In genomic region chr3:71547254-71548198, GRCh38 we compare ENCODE assay signal across 15 cellular contexts. TPM values are rescaled to one million over a fixed set of nuclear protein-coding genes. Genes with fewer than 3 reads are reported as not detected.
DNase-seq lines count a peak whose midpoint lies in the region; ATAC-seq and TF ChIP-seq lines count a peak whose summit lies in the region.
"Had no signal": no experiment of that assay in that cellular context is flagged by ENCODE, and none has a peak within 500 bp of the region (broad histone marks: within the 10 kb centered on the region; RNA-seq: fewer than 3 reads in every experiment).

No MANE protein-coding gene starts in this region.

- ATAC-seq in heart left ventricle = peak in 3 of 4 donors; percentile 51 to 61 (median 56)
- no peak for ATAC-seq in HG03457 (IDR thresholded peaks at IDR 0.05; ENCODE audit: unreplicated experiment)
- ATAC-seq in activated T-helper 17 cell treated with anti-CD3 and anti-CD28 coated beads, Interleukin-2, amount 50 U/mL, for 72 hours (replicated peaks) = no peak
- ATAC-seq: T-helper 17 cell had no signal

- WGBS in GM23248 (ENCODE audit: low coverage in 1 of 2, low lambda C conversion rate in 2 of 2, missing lambda C conversion rate in 2 of 2), 2 experiments = 81 to 92% methylated on average over 4 of the region's 4 CpGs
- WGBS in heart left ventricle, 4 donors = 86 to 92% (median 87%) methylated on average over 4 of the region's 4 CpGs
- 45 to 77% methylated on average over 4 of the region's 4 CpGs for WGBS in sigmoid colon, 2 donors

- peaks cover 41% of the 10 kb centered on the region for H3K4me1 ChIP-seq in GM23248 (ENCODE audit: insufficient read depth)
- H3K4me1 ChIP-seq in heart left ventricle = peaks cover 0 to 36% (median 10%) of the 10 kb centered on the region in 12 donors
- peaks cover 0 to 44% (median 29%) of the 10 kb centered on the region in 4 donors for H3K4me1 ChIP-seq in sigmoid colon
- peaks cover 0 to 8% (median 1%) of the 10 kb centered on the region in 4 donors for H3K4me1 ChIP-seq in Peyer's patch

- H3K27ac Mint-ChIP-seq in activated T-helper 17 cell treated with anti-CD3 and anti-CD28 coated beads, Interleukin-2, amount 50 U/mL, for 72 hours = no peak overlapping the region
- H3K27ac Mint-ChIP-seq: HFFc6, IgD-negative memory B cell, T-helper 17 cell had no signal

- no peak overlapping the region for H3K9ac ChIP-seq in GM23248

- H4K20me1 ChIP-seq in GM23248 (ENCODE audit: insufficient read depth) = no peaks in the 10 kb centered on the region

- TF ChIP-seq POLR2A in heart left ventricle (IDR thresholded peaks at IDR 0.05) (no peak), sigmoid colon (IDR thresholded peaks at IDR 0.05) (no peak), Peyer's patch (IDR thresholded peaks at IDR 0.05) (no peak)

- H3K4me3 ChIP-seq in GM23248 = no peak overlapping the region
- no peak overlapping the region for H3K4me3 ChIP-seq in heart left ventricle
- H3K4me3 ChIP-seq in sigmoid colon = no peak overlapping the region
- no peak overlapping the region for H3K4me3 ChIP-seq in Peyer's patch

- no peaks in the 10 kb centered on the region for H3K36me3 Mint-ChIP-seq in activated T-helper 17 cell treated with anti-CD3 and anti-CD28 coated beads, Interleukin-2, amount 50 U/mL, for 72 hours (ENCODE audit: low read depth)

- no peaks in the 10 kb centered on the region for H3K9me2 ChIP-seq in GM23248 (ENCODE audit: insufficient read depth)

- peaks cover 3% of the 10 kb centered on the region for H3K4me1 Mint-ChIP-seq in activated T-helper 17 cell treated with anti-CD3 and anti-CD28 coated beads, Interleukin-2, amount 50 U/mL, for 72 hours
- H3K4me1 Mint-ChIP-seq: central memory CD8-positive, alpha-beta T cell had no signal

- in situ Hi-C loops in GM23248 (cut with MboI) = no loop called here

- no peaks in the 10 kb centered on the region for H3K9me3 ChIP-seq in GM23248 (ENCODE audit: low read depth)
- no peaks in the 10 kb centered on the region for H3K9me3 ChIP-seq in heart left ventricle
- H3K9me3 ChIP-seq in sigmoid colon = no peaks in the 10 kb centered on the region
- no peaks in the 10 kb centered on the region for H3K9me3 ChIP-seq in Peyer's patch

- peaks cover 28% of the 10 kb centered on the region for H3F3A ChIP-seq in GM23248 (ENCODE audit: insufficient read depth)

- DNase-seq in GM23248 (peak; percentile 17), SKM-1 treated with dmso at 0.1 percent for 144 hours (lab: John Stamatoyannopoulos, UW; ENCODE audit: unreplicated experiment) (peak; percentile 92), heart left ventricle (no peak), sigmoid colon (no peak), Peyer's patch (no peak), NCI-H128 (lab: John Stamatoyannopoulos, UW; ENCODE audit: unreplicated experiment) (no peak)
- DNase-seq: activated gamma-delta T cell, C1 segment of cervical spinal cord, HFFc6, NCI-H2029, T-helper 17 cell had no signal

- H3K4me3 Mint-ChIP-seq in activated T-helper 17 cell treated with anti-CD3 and anti-CD28 coated beads, Interleukin-2, amount 50 U/mL, for 72 hours = no peak overlapping the region
- H3K4me3 Mint-ChIP-seq: central memory CD8-positive, alpha-beta T cell; HFFc6; IgD-negative memory B cell had no signal

- no peak overlapping the region for H2AFZ ChIP-seq in GM23248

- H3K4me2 ChIP-seq in GM23248 (ENCODE audit: unreplicated experiment) = no peak overlapping the region

- H3K9me3 Mint-ChIP-seq in activated T-helper 17 cell treated with anti-CD3 and anti-CD28 coated beads, Interleukin-2, amount 50 U/mL, for 72 hours = no peaks in the 10 kb centered on the region
- H3K9me3 Mint-ChIP-seq: central memory CD8-positive, alpha-beta T cell; HFFc6 had no signal

- TF ChIP-seq EP300 in sigmoid colon (IDR thresholded peaks at IDR 0.05) = no peak

- H3K27ac ChIP-seq in GM23248 = no peak overlapping the region
- peak overlapping the region in 2 of 12 donors; percentile 33 to 76 for H3K27ac ChIP-seq in heart left ventricle
- H3K27ac ChIP-seq in sigmoid colon = peak overlapping the region; percentile 4 to 46 (median 38)
- H3K27ac ChIP-seq in Peyer's patch = no peak overlapping the region

- no peaks in the 10 kb centered on the region for H3K27me3 Mint-ChIP-seq in activated T-helper 17 cell treated with anti-CD3 and anti-CD28 coated beads, Interleukin-2, amount 50 U/mL, for 72 hours
- H3K27me3 Mint-ChIP-seq: central memory CD8-positive, alpha-beta T cell; T-helper 17 cell had no signal

- H3K27me3 ChIP-seq in GM23248 (replicated peaks; ENCODE audit: insufficient read depth) (no peaks in the 10 kb centered on the region), heart left ventricle (no peaks in the 10 kb centered on the region), sigmoid colon (no peaks in the 10 kb centered on the region), Peyer's patch (no peaks in the 10 kb centered on the region)

- TF ChIP-seq CTCF in heart left ventricle (IDR thresholded peaks at IDR 0.05) (no peak), sigmoid colon (IDR thresholded peaks at IDR 0.05) (no peak), Peyer's patch (IDR thresholded peaks at IDR 0.05) (no peak)

- H3K36me3 ChIP-seq in GM23248 (ENCODE audit: low read depth) (no peaks in the 10 kb centered on the region), heart left ventricle (no peaks in the 10 kb centered on the region), sigmoid colon (no peaks in the 10 kb centered on the region), Peyer's patch (no peaks in the 10 kb centered on the region)

- H3K79me2 ChIP-seq in GM23248 (ENCODE audit: insufficient read depth) = peaks cover 38% of the 10 kb centered on the region

- intact Hi-C loops in heart left ventricle (cut with DNase I) = no loop called here
- intact Hi-C loops in sigmoid colon (cut with DNase I) = no loop called here

RNA-seq across cellular contexts. Expression of gene FOXP1, which starts 36.0 kb away (rescaled TPM):
- 37.4 and 52.5 TPM in 2 replicates for total RNA-seq in GM23248 (2014; rRNA removed; shearing (Covaris generic))
- polyA plus RNA-seq in GM23248 (2016; fragmentation: Nextera tagmentation; extraction: Ambion mirVana) = 57.6 and 59.9 TPM in 2 replicates
- total RNA-seq in heart left ventricle = 10 to 100 TPM; 33.0 to 67.8 (median 44.5) TPM
- 10 to 100 TPM; 14.9 to 15.1 TPM for polyA plus RNA-seq in heart left ventricle
- 100 to 1,000 TPM; 139 to 232 (median 169) TPM for total RNA-seq in sigmoid colon
- 10 to 100 TPM; 13.8 to 32.9 (median 14.3) TPM for polyA plus RNA-seq in sigmoid colon
- 100 to 1,000 TPM; 103 to 173 (median 140) TPM for total RNA-seq in Peyer's patch
- 100 to 1,000 TPM; 101 to 171 TPM for total RNA-seq in activated T-helper 17 cell treated with anti-CD3 and anti-CD28 coated beads, Interleukin-2, amount 50 U/mL, for 72 hours

Comparison
In these comparisons a context has a peak if more than half of its experiments do, and no peak if none do; other contexts are left out.
1. DNase-seq: peak in GM23248 (single experiment) and SKM-1 treated with dmso at 0.1 percent for 144 hours (single experiment); none in heart left ventricle (0 of 5), sigmoid colon (single experiment), Peyer's patch (0 of 3) and NCI-H128 (single experiment).
2. H3K27ac ChIP-seq: peak in sigmoid colon (4 of 4); none in GM23248 (single experiment) and Peyer's patch (0 of 4).
3. ATAC-seq: peak in heart left ventricle (3 of 4); none in HG03457 (single experiment) and activated T-helper 17 cell treated with anti-CD3 and anti-CD28 coated beads, Interleukin-2, amount 50 U/mL, for 72 hours (single experiment).